In genomic region chr15:67827561-67828378, GRCh38 we compare ENCODE assay signal across 15 cellular contexts. TPM values are rescaled to one million over a fixed set of nuclear protein-coding genes. Genes with fewer than 3 reads are reported as not detected.
A peak's percentile ranks its signal among the peaks of the same experiment; 100 is the strongest.
DNase-seq lines count a peak whose midpoint lies in the region; ATAC-seq and TF ChIP-seq lines count a peak whose summit lies in the region.
"Had no signal": no experiment of that assay in that cellular context is flagged by ENCODE, and none has a peak within 500 bp of the region (broad histone marks: within the 10 kb centered on the region; RNA-seq: fewer than 3 reads in every experiment).

No MANE protein-coding gene starts in this region.

- no peak for TF ChIP-seq EP300 in neural cell (conservative IDR thresholded peaks at IDR 0.05; ENCODE audit: poor library complexity, severe bottlenecking)

- no peaks in the 10 kb centered on the region for H3K9me2 ChIP-seq in neural cell (ENCODE audit: insufficient read depth, low read length)

- DNase-seq in NCI-H82 (lab: John Stamatoyannopoulos, UW) (peak; percentile 21), NCI-H82 treated with DMSO at 0.1 percent for 48 hours (lab: John Stamatoyannopoulos, UW; ENCODE audit: unreplicated experiment) (no peak), D341Med (ENCODE audit: low spot score) (peak; percentile 63), colonic mucosa (no peak), glomerular visceral epithelial cell (ENCODE audit: extremely low spot score) (no peak), Caco-2 (no peak)
- DNase-seq: foreskin melanocyte, NCI-H226, testis had no signal

- no peaks in the 10 kb centered on the region for H3F3A ChIP-seq in neural cell (ENCODE audit: insufficient read depth, low read length, poor library complexity, severe bottlenecking)

- no peak overlapping the region for H3K4me2 ChIP-seq in neural cell (ENCODE audit: low read length)

- POLR2A ChIA-PET in Caco-2 (lab: Charles Lee): no interaction called here

- CTCF ChIA-PET in Caco-2 (lab: Charles Lee): no interaction called here

- H3K27ac ChIP-seq in colonic mucosa: no peak overlapping the region
- no peak overlapping the region for H3K27ac ChIP-seq in neural cell (ENCODE audit: low read length)
- H3K27ac ChIP-seq: dorsolateral prefrontal cortex, psoas muscle, testis had no signal

- H3K9me3 Mint-ChIP-seq in Caco-2 (ENCODE audit: unreplicated experiment): no peaks in the 10 kb centered on the region

- ATAC-seq in HG03354 (IDR thresholded peaks at IDR 0.05; ENCODE audit: poor library complexity, severe bottlenecking, unreplicated experiment): no peak

- H3K36me3 Mint-ChIP-seq in Caco-2 (ENCODE audit: insufficient read depth, unreplicated experiment): no peaks in the 10 kb centered on the region

- H2AFZ ChIP-seq in neural cell (ENCODE audit: low read depth, low read length): no peak overlapping the region

- no TSS peak for BruUV-seq in Caco-2 (replicated peaks; lab: Mats Ljungman, UMichigan)

- H3K27me3 Mint-ChIP-seq in Caco-2 (ENCODE audit: insufficient read depth, unreplicated experiment): peaks cover 13% of the 10 kb centered on the region

- H3K27me3 ChIP-seq in colonic mucosa (peaks cover 98% of the 10 kb centered on the region), neural cell (ENCODE audit: insufficient read depth, low read depth, low read length) (peaks cover 100% of the 10 kb centered on the region), Caco-2 (replicated peaks; ENCODE audit: control insufficient read depth, insufficient read depth, low read length) (no peaks in the 10 kb centered on the region)

- H3K9ac ChIP-seq in colonic mucosa (ENCODE audit: low read depth in 2 of 2, low read length in 2 of 2) (no peak overlapping the region), neural cell (ENCODE audit: low read length) (no peak overlapping the region)

- no peak overlapping the region for H3K4me3 Mint-ChIP-seq in Caco-2 (ENCODE audit: unreplicated experiment)

- peaks cover 4% of the 10 kb centered on the region for H4K20me1 ChIP-seq in neural cell (ENCODE audit: insufficient read depth)

- H3K36me3 ChIP-seq in colonic mucosa (no peaks in the 10 kb centered on the region), neural cell (ENCODE audit: insufficient read depth, low read length) (no peaks in the 10 kb centered on the region), Caco-2 (ENCODE audit: control insufficient read depth, insufficient read depth, low read length) (no peaks in the 10 kb centered on the region)

- H3K9me3 ChIP-seq in colonic mucosa (no peaks in the 10 kb centered on the region), neural cell (ENCODE audit: low read length) (peaks cover 5% of the 10 kb centered on the region), Caco-2 (no peaks in the 10 kb centered on the region)
- H3K9me3 ChIP-seq: psoas muscle, testis had no signal

- TF ChIP-seq RAD21 in neural cell (conservative IDR thresholded peaks at IDR 0.05): no peak

- H3K4me1 ChIP-seq in colonic mucosa (peaks cover 21% of the 10 kb centered on the region), Caco-2 (no peaks in the 10 kb centered on the region; the same call in 1 of the 2 replicates)

- intact Hi-C loops in colonic mucosa (cut with DNase I): no loop called here
- intact Hi-C loops in Caco-2 (cut with micrococcal nuclease; ENCODE audit: unreplicated experiment): no loop called here

- H3K4me3 ChIP-seq in colonic mucosa (peak overlapping the region; percentile 12), neural cell (ENCODE audit: low read length) (no peak overlapping the region), Caco-2 (ENCODE audit: low read depth, low read length) (no peak overlapping the region)
- H3K4me3 ChIP-seq: psoas muscle had no signal

- no peak for TF ChIP-seq CTCF in colonic mucosa (IDR thresholded peaks at IDR 0.05)
- no peak for TF ChIP-seq CTCF in neural cell (IDR thresholded peaks at IDR 0.05; ENCODE audit: poor library complexity, severe bottlenecking)
- no peak for TF ChIP-seq CTCF in Caco-2 (IDR thresholded peaks at IDR 0.05; ENCODE audit: insufficient read depth in 1 of 2, low read depth in 1 of 2, low read length in 1 of 2, severe bottlenecking in 1 of 2, unreplicated experiment in 1 of 2)

- H3K27ac Mint-ChIP-seq in Caco-2 (ENCODE audit: unreplicated experiment): no peak overlapping the region

- peaks cover 12% of the 10 kb centered on the region for H3K4me1 Mint-ChIP-seq in Caco-2 (ENCODE audit: low read depth, unreplicated experiment)

- H3K79me2 ChIP-seq in neural cell (replicated peaks; ENCODE audit: insufficient read depth, low read length): no peaks in the 10 kb centered on the region

TF ChIP-seq in neural cell, 6 proteins besides CTCF, POLR2A, EP300 and RAD21:
- TF ChIP-seq EZH2 (IDR thresholded peaks at IDR 0.05; ENCODE audit: borderline replicate concordance, insufficient read depth, low read length, poor library complexity, severe bottlenecking): peak; percentile 22
- TF ChIP-seq POLR2AphosphoS5 (IDR thresholded peaks at IDR 0.05): no peak

RNA-seq across cellular contexts. Expression of gene SKOR1, which starts 2.5 kb away (rescaled TPM):
- total RNA-seq in colonic mucosa (under 1 TPM; 0.10 to 0.19 TPM), Caco-2 (2022) (not detected in 2 replicates)
- 0.81 and 0.94 TPM in 2 replicates for polyA plus RNA-seq in neural cell
- 1.5 and 2.1 TPM in 2 replicates for polyA minus RNA-seq in neural cell
- total RNA-seq: RPMI7951 had no signal

RNA-seq across cellular contexts. Expression of gene RNU6-1, which starts 12.1 kb away (rescaled TPM):
- not detected for total RNA-seq in colonic mucosa
- polyA plus RNA-seq in neural cell: not detected in 2 replicates
- polyA minus RNA-seq in neural cell: not detected in 2 replicates
- total RNA-seq in Caco-2 (2022): not detected in 2 replicates
- total RNA-seq: dorsolateral prefrontal cortex, liver, psoas muscle, RPMI7951, testis had no signal
- polyA plus RNA-seq: liver, psoas muscle had no signal

Comparison
In these comparisons a context has a peak if more than half of its experiments do, and no peak if none do; other contexts are left out.
1. DNase-seq: peak in NCI-H82 (single experiment) and D341Med (single experiment); none in NCI-H82 treated with DMSO at 0.1 percent for 48 hours (single experiment), colonic mucosa (single experiment), glomerular visceral epithelial cell (single experiment) and Caco-2 (0 of 2).